29 cellular contexts compared by ENCODE assay signal in genomic region chr2:54924121-54924520, GRCh38.
"Had no signal": no experiment of that assay in that cellular context is flagged by ENCODE, and none has a peak within 500 bp of the region (broad histone marks: within the 10 kb centered on the region; RNA-seq: fewer than 3 reads in every experiment).

No MANE protein-coding gene starts in this region.

- H3K36me3 ChIP-seq: neural progenitor cell, ovary, right lobe of liver, sigmoid colon, spleen, thoracic aorta, tibial artery, transverse colon, upper lobe of right lung, uterus had no signal

- H3K4me1 ChIP-seq: neural progenitor cell, parathyroid adenoma, right lobe of liver, sigmoid colon, spleen, tibial artery, transverse colon, upper lobe of right lung, uterus had no signal

- H2AFZ ChIP-seq: neural progenitor cell, parathyroid adenoma had no signal

- H3K4me3 ChIP-seq: neural progenitor cell, ovary, psoas muscle, right lobe of liver, sigmoid colon, skin epidermis, smooth muscle cell, spleen, thoracic aorta, tibial artery, transverse colon, upper lobe of right lung, uterus had no signal

- ATAC-seq: naive thymus-derived CD4-positive, alpha-beta T cell; natural killer cell; psoas muscle; right cardiac atrium; stimulated activated memory B cell treated with anti-CD40 and anti-IgM and Interleukin-4, amounts not matched to agents 10 μg/mL and 1 μg/mL and 100 μg/mL, for 72 hours; stimulated activated naive CD8-positive, alpha-beta T cell treated with anti-CD3 and anti-CD28 coated beads, Interleukin-15, amount 100 ng/mL, for 72 hours; stimulated activated naive CD8-positive, alpha-beta T cell treated with anti-CD3 and anti-CD28 coated beads, Interleukin-15, Interleukin-2, amounts not matched to agents 100 U/mL and 50 U/mL, for 24 hours; upper lobe of right lung had no signal

- H3K9ac ChIP-seq: neural progenitor cell, parathyroid adenoma had no signal

- H3K9me3 ChIP-seq: ovary, right lobe of liver, sigmoid colon, thoracic aorta, tibial artery, upper lobe of right lung, uterus had no signal

- H3K79me2 ChIP-seq: parathyroid adenoma had no signal

- H3K4me2 ChIP-seq: neural progenitor cell, smooth muscle cell had no signal

- DNase-seq: naive thymus-derived CD4-positive, alpha-beta T cell; natural killer cell; occipital lobe; ovary; posterior cingulate gyrus; psoas muscle; right cardiac atrium; right lobe of liver; sigmoid colon; spleen; stimulated activated CD4-positive, alpha-beta T cell treated with anti-CD3 and anti-CD28 coated beads, Interleukin-12 subunit alpha, Interleukin-12 subunit beta, amount 100 ng/mL, for 4 hours; stimulated activated CD4-positive, alpha-beta T cell treated with anti-CD3 and anti-CD28 coated beads, Interleukin-1b, Interleukin-23, amount 100 ng/mL, for 48 hours; stimulated activated CD4-positive, alpha-beta T cell treated with anti-CD3 and anti-CD28 coated beads, Interleukin-4, amount 100 ng/mL, for 1 hour; stimulated activated CD4-positive, alpha-beta T cell treated with anti-CD3 and anti-CD28 coated beads, Interleukin-4, amount 100 ng/mL, for 4 hours; stimulated activated CD8-positive, alpha-beta memory T cell treated with anti-CD3 and anti-CD28 coated beads, Interleukin-4, amount 100 ng/mL, for 48 hours; stimulated activated naive CD4-positive, alpha-beta T cell; stimulated activated naive CD8-positive, alpha-beta T cell treated with anti-CD3 and anti-CD28 coated beads, Interleukin-15, amount 100 ng/mL, for 72 hours; stimulated activated naive CD8-positive, alpha-beta T cell treated with anti-CD3 and anti-CD28 coated beads, Interleukin-15, Interleukin-2, amounts not matched to agents 100 U/mL and 50 U/mL, for 24 hours; substantia nigra; tibial artery; transverse colon; upper lobe of right lung; uterus had no signal

- H3K27me3 ChIP-seq: neural progenitor cell, ovary, right lobe of liver, sigmoid colon, spleen, tibial artery, transverse colon, upper lobe of right lung, uterus had no signal

- H3K27ac ChIP-seq: neural progenitor cell, ovary, parathyroid adenoma, psoas muscle, right lobe of liver, sigmoid colon, skin epidermis, spleen, thoracic aorta, tibial artery, transverse colon, upper lobe of right lung, uterus had no signal
